ENCODE assay signal across 1 cellular context in the genomic region with DNA sequence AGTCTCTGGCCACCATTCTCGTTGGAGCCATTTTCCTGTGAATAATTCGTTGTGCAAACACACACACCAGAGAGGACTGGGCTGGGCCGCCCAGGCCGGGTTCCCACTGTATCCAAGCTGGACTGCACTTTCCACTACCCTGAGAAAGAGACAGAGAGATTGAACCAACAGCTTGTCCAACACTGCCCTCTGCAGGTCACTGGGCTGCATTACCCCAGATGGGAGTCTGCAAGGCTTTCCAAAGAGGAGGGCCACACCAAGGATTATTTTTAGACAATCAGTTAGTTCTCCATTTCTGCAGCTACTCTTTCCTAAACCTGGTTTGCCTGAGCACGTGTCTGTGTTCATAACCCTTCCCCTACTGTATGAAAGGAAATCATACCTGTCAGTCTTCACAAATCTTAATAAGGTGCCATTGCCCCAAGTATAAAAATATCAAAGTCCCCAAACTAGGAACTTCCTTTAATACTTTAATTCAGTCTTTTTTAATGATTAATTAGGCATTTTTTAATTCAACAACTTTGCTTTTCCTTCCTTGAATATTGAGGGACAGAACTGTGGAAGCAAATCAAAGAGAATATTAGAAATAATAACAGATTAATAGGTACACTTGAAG.
TF ChIP-seq lines count a peak whose summit lies in the region.

No MANE protein-coding gene starts in this region.

TF ChIP-seq in HepG2, 621 proteins besides CTCF, POLR2A, EP300 and RAD21 (continued from another document):
- TF ChIP-seq THAP9 (CRISPR knock-in tag; IDR thresholded peaks at IDR 0.05; ENCODE audit: borderline replicate concordance), result no peak
- no peak for TF ChIP-seq ZNF33A (CRISPR knock-in tag; IDR thresholded peaks at IDR 0.05; ENCODE audit: borderline replicate concordance)
- no peak for TF ChIP-seq BORCS8-MEF2B (CRISPR knock-in tag; IDR thresholded peaks at IDR 0.05)
- TF ChIP-seq ZMAT3 (CRISPR knock-in tag; conservative IDR thresholded peaks at IDR 0.05), result no peak
- peak; percentile 49 for TF ChIP-seq PITX1 (CRISPR knock-in tag; IDR thresholded peaks at IDR 0.05)
- no peak for TF ChIP-seq POLR2AphosphoS5 (IDR thresholded peaks at IDR 0.05; ENCODE audit: low read depth, low read length)
- no peak for TF ChIP-seq ZNF264 (CRISPR knock-in tag; IDR thresholded peaks at IDR 0.05)
- no peak for TF ChIP-seq MAF1 (CRISPR knock-in tag; IDR thresholded peaks at IDR 0.05; ENCODE audit: borderline replicate concordance)
- no peak for TF ChIP-seq ZNF24 (IDR thresholded peaks at IDR 0.05)
- TF ChIP-seq, protein P1, sequence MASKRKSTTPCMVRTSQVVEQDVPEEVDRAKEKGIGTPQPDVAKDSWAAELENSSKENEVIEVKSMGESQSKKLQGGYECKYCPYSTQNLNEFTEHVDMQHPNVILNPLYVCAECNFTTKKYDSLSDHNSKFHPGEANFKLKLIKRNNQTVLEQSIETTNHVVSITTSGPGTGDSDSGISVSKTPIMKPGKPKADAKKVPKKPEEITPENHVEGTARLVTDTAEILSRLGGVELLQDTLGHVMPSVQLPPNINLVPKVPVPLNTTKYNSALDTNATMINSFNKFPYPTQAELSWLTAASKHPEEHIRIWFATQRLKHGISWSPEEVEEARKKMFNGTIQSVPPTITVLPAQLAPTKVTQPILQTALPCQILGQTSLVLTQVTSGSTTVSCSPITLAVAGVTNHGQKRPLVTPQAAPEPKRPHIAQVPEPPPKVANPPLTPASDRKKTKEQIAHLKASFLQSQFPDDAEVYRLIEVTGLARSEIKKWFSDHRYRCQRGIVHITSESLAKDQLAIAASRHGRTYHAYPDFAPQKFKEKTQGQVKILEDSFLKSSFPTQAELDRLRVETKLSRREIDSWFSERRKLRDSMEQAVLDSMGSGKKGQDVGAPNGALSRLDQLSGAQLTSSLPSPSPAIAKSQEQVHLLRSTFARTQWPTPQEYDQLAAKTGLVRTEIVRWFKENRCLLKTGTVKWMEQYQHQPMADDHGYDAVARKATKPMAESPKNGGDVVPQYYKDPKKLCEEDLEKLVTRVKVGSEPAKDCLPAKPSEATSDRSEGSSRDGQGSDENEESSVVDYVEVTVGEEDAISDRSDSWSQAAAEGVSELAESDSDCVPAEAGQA (IDR thresholded peaks at IDR 0.05; ENCODE audit: low read depth), result no peak
- TF ChIP-seq, protein P1 (CRISPR knock-in tag; IDR thresholded peaks at IDR 0.05; ENCODE audit: borderline replicate concordance), result no peak
- no peak for TF ChIP-seq ZNF530 (CRISPR knock-in tag; IDR thresholded peaks at IDR 0.05; ENCODE audit: low read depth)
- no peak for TF ChIP-seq NBN (conservative IDR thresholded peaks at IDR 0.05)
- TF ChIP-seq, protein P2, sequence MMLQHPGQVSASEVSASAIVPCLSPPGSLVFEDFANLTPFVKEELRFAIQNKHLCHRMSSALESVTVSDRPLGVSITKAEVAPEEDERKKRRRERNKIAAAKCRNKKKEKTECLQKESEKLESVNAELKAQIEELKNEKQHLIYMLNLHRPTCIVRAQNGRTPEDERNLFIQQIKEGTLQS (CRISPR knock-in tag; IDR thresholded peaks at IDR 0.05), result no peak
- TF ChIP-seq, protein P3, sequence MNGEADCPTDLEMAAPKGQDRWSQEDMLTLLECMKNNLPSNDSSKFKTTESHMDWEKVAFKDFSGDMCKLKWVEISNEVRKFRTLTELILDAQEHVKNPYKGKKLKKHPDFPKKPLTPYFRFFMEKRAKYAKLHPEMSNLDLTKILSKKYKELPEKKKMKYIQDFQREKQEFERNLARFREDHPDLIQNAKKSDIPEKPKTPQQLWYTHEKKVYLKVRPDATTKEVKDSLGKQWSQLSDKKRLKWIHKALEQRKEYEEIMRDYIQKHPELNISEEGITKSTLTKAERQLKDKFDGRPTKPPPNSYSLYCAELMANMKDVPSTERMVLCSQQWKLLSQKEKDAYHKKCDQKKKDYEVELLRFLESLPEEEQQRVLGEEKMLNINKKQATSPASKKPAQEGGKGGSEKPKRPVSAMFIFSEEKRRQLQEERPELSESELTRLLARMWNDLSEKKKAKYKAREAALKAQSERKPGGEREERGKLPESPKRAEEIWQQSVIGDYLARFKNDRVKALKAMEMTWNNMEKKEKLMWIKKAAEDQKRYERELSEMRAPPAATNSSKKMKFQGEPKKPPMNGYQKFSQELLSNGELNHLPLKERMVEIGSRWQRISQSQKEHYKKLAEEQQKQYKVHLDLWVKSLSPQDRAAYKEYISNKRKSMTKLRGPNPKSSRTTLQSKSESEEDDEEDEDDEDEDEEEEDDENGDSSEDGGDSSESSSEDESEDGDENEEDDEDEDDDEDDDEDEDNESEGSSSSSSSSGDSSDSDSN (CRISPR knock-in tag; IDR thresholded peaks at IDR 0.05), result no peak
- TF ChIP-seq SAP130 (CRISPR knock-in tag; IDR thresholded peaks at IDR 0.05; ENCODE audit: low read depth), result peak; percentile 26; the same call in 1 of the 2 replicates
- TF ChIP-seq REL (CRISPR knock-in tag; conservative IDR thresholded peaks at IDR 0.05), result no peak
- no peak for TF ChIP-seq ZFX (CRISPR knock-in tag; IDR thresholded peaks at IDR 0.05; ENCODE audit: low read depth)
- no peak for TF ChIP-seq KAT2B (IDR thresholded peaks at IDR 0.05; ENCODE audit: borderline replicate concordance, low read depth, low read length)
- TF ChIP-seq RELA (CRISPR knock-in tag; IDR thresholded peaks at IDR 0.05), result no peak
TF ChIP-seq in HepG2: peak in this region for 24.
